In the genomic region with DNA sequence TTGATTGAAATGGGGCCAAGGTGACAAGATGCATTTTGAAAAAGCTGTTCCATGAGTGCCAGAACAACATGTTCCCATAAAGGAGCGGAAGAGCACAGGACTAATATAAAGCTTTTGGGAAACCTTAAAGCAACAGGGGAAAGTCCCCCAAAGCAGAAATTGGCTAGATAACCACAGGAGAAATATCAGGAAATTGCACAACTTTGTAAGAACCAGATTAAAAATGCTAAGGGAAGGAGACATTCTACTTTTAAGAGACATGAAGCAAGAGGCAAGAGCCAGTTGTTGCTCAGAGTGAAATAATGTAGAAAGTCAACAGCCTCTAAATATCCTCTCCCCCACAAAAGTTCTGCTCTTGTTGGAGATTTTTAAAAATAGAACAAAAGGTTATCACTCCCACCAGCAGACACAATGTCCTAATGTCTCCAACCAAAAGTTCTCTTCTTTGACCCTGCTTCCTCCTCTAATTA, we compare ENCODE assay signal across 13 cellular contexts.
DNase-seq lines count a peak whose midpoint lies in the region; ATAC-seq and TF ChIP-seq lines count a peak whose summit lies in the region.
"Had no signal": no experiment of that assay in that cellular context is flagged by ENCODE, and none has a peak within 500 bp of the region (broad histone marks: within the 10 kb centered on the region; RNA-seq: fewer than 3 reads in every experiment).

No MANE protein-coding gene starts in this region.

- H4K91ac ChIP-seq in H9 (ENCODE audit: insufficient read length, low read depth, low read length): no peak overlapping the region

- no peaks in the 10 kb centered on the region for H3K79me2 ChIP-seq in H9 (ENCODE audit: insufficient read depth, low read length)

- H4K20me1 ChIP-seq in H9 (ENCODE audit: control insufficient read depth, insufficient read depth, insufficient read length): no peaks in the 10 kb centered on the region

- H2BK120ac ChIP-seq in H9 (ENCODE audit: low read depth, low read length, poor library complexity, severe bottlenecking): no peak overlapping the region

- H3K18ac ChIP-seq in H9 (ENCODE audit: insufficient read length, low read depth, low read length): no peak overlapping the region

- no peak overlapping the region for H3K4me3 ChIP-seq in foreskin fibroblast (ENCODE audit: low read depth in 1 of 2, low read length in 2 of 2)
- H3K4me3 ChIP-seq in sigmoid colon: no peak overlapping the region

- H3K4ac ChIP-seq in H9 (ENCODE audit: low read depth, low read length): no peak overlapping the region

- H2AK5ac ChIP-seq in H9 (ENCODE audit: insufficient read length, low read length): no peak overlapping the region

- no peak overlapping the region for H2BK20ac ChIP-seq in H9 (ENCODE audit: low read depth, low read length, poor library complexity, severe bottlenecking)

- no peak overlapping the region for H2BK5ac ChIP-seq in H9 (ENCODE audit: insufficient read length, low read length)

- H3K23me2 ChIP-seq in H9 (ENCODE audit: insufficient read length, low read depth, low read length, poor library complexity, severe bottlenecking): no peaks in the 10 kb centered on the region

- H4K5ac ChIP-seq in H9 (ENCODE audit: insufficient read length, low read depth, low read length): no peak overlapping the region

- no peak overlapping the region for H2AFZ ChIP-seq in H9 (ENCODE audit: low read length)

- no peaks in the 10 kb centered on the region for H3K79me1 ChIP-seq in H9 (ENCODE audit: insufficient read depth, low read depth, low read length, poor library complexity, severe bottlenecking)

- TF ChIP-seq CTCF in foreskin fibroblast (IDR thresholded peaks at IDR 0.05; ENCODE audit: low read depth, low read length) (no peak), sigmoid colon (IDR thresholded peaks at IDR 0.05) (no peak), H9 (conservative IDR thresholded peaks at IDR 0.05) (no peak)

- ATAC-seq in HG03175 (IDR thresholded peaks at IDR 0.05; ENCODE audit: unreplicated experiment): no peak

- H3K4me2 ChIP-seq in H9 (ENCODE audit: insufficient read depth, insufficient read length, low read length): no peak overlapping the region

- no peak overlapping the region for H2BK15ac ChIP-seq in H9 (ENCODE audit: low read depth, low read length)

- H3T11ph ChIP-seq in H9 (ENCODE audit: low read length): no peak overlapping the region

- H3K27ac Mint-ChIP-seq in immature natural killer cell (no peak overlapping the region), H9 (no peak overlapping the region)

- H3K27me3 ChIP-seq in sigmoid colon (no peaks in the 10 kb centered on the region), H9 (ENCODE audit: insufficient read depth, low read length) (no peaks in the 10 kb centered on the region)

- H3K4me3 Mint-ChIP-seq in immature natural killer cell (no peak overlapping the region), H9 (no peak overlapping the region)

- no peak overlapping the region for H3K9ac ChIP-seq in H9 (ENCODE audit: extremely low read depth, insufficient read length, low read length)

- no peak overlapping the region for H3K14ac ChIP-seq in H9 (ENCODE audit: insufficient read depth, low read length)

- H3K27me3 Mint-ChIP-seq in immature natural killer cell (ENCODE audit: low read depth in 3 of 3): peaks cover 0 to 10% (median 6%) of the 10 kb centered on the region in 3 donors
- peaks cover 2% of the 10 kb centered on the region; the same call in 1 of the 2 replicates for H3K27me3 Mint-ChIP-seq in H9 (ENCODE audit: low read depth)

- no peak overlapping the region for H2BK12ac ChIP-seq in H9 (ENCODE audit: insufficient read length, low read depth, low read length)

- intact Hi-C loops in sigmoid colon (cut with DNase I): no loop called here

- H3K9me3 Mint-ChIP-seq in immature natural killer cell: no peaks in the 10 kb centered on the region
- H3K9me3 Mint-ChIP-seq in H9: no peaks in the 10 kb centered on the region

- no peak overlapping the region for H4K8ac ChIP-seq in H9 (replicated peaks; ENCODE audit: insufficient read length, low read depth, low read length)

- H3K9me3 ChIP-seq in sigmoid colon (no peaks in the 10 kb centered on the region), H9 (ENCODE audit: control insufficient read depth, low read depth, low read length) (no peaks in the 10 kb centered on the region)

- no peak overlapping the region for H3K56ac ChIP-seq in H9 (ENCODE audit: insufficient read length, low read depth, low read length)

- H3K36me3 ChIP-seq in sigmoid colon: no peaks in the 10 kb centered on the region

- H3K27ac ChIP-seq in sigmoid colon (peak overlapping the region; percentile 21 to 51 (median 46)), H9 (ENCODE audit: insufficient read length, low read depth, low read length) (no peak overlapping the region)

- no peaks in the 10 kb centered on the region for H3K4me1 Mint-ChIP-seq in immature natural killer cell
- peaks cover 0 to 3% of the 10 kb centered on the region in 2 experiments; a peak in 1 of 4 replicates for H3K4me1 Mint-ChIP-seq in H9

- DNase-seq in GF-D8 (lab: John Stamatoyannopoulos, UW): peak; percentile 49
- DNase-seq in SKM-1 (lab: John Stamatoyannopoulos, UW; ENCODE audit: unreplicated experiment): peak; percentile 38
- peak; percentile 70 to 78 for DNase-seq in foreskin fibroblast
- no peak for DNase-seq in sigmoid colon
- DNase-seq in immature natural killer cell: no peak
- no peak for DNase-seq in putamen (ENCODE audit: low spot score)
- no peak for DNase-seq in H9
- DNase-seq: amniotic stem cell; NCI-H146; NK-92 treated with Interleukin-12 subunit alpha and Interleukin-12 subunit beta, amount 100 ng/mL, for 24 hours; nucleus accumbens had no signal

- H3K36me3 Mint-ChIP-seq in immature natural killer cell (no peaks in the 10 kb centered on the region), H9 (ENCODE audit: insufficient read depth in 1 of 3, low read depth in 3 of 3) (no peaks in the 10 kb centered on the region; a peak in 1 of 7 replicates)
- H3K36me3 Mint-ChIP-seq: CD14-positive monocyte had no signal

- 64 to 83% methylated on average over 1 of the region's 1 CpG for WGBS in sigmoid colon, 2 donors
- no CpG with 5 or more reads among the region's 1 CpG for WGBS in H9 (ENCODE audit: extremely low coverage, insufficient read length, low lambda C conversion rate)

- no peaks in the 10 kb centered on the region for H3K4me1 ChIP-seq in sigmoid colon
- no peaks in the 10 kb centered on the region for H3K4me1 ChIP-seq in H9 (ENCODE audit: insufficient read depth, low read length)

- TF ChIP-seq EP300 in sigmoid colon (IDR thresholded peaks at IDR 0.05): peak in 2 of 4 donors; percentile 43 to 56

- no peak for TF ChIP-seq POLR2A in sigmoid colon (IDR thresholded peaks at IDR 0.05)

- H3K23ac ChIP-seq in H9 (ENCODE audit: insufficient read length, low read depth, low read length): no peak overlapping the region

Comparison
In these comparisons a context has a peak if more than half of its experiments do, and no peak if none do; other contexts are left out.
1. DNase-seq: peak in GF-D8 (single experiment), SKM-1 (single experiment) and foreskin fibroblast (2 of 2); none in sigmoid colon (single experiment), immature natural killer cell (0 of 3), putamen (single experiment) and H9 (single experiment).